Comparison of ENCODE assay signal across 16 cellular contexts in the genomic region with DNA sequence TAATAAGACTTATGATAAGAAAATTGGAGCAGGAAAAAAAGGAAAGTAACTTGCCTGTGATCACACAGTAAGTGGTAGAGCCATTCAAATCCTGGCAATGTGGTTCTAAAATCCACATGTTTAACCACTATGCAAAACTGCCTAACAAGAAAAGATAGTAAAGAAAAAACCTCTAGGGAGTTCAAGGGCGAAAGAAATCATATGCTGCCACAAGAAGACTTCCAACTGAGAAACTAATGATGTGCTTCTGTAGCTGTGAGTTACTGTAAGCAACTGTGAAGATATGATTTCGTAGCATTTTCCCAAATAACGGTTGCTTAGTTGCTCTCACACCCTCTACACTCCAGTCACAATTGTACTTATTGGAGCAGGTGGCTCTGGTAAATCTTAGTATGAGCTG.
"Had no signal": no experiment of that assay in that cellular context is flagged by ENCODE, and none has a peak within 500 bp of the region (broad histone marks: within the 10 kb centered on the region; RNA-seq: fewer than 3 reads in every experiment).

No MANE protein-coding gene starts in this region.

- DNase-seq: activated CD4-positive, alpha-beta memory T cell treated with anti-CD3 and anti-CD28 coated beads for 36 hours; activated naive CD4-positive, alpha-beta T cell; activated naive CD8-positive, alpha-beta T cell treated with anti-CD3 and anti-CD28 coated beads for 36 hours; amniotic stem cell; dermis blood vessel endothelial cell; effector memory CD8-positive, alpha-beta T cell; esophagus squamous epithelium; heart right ventricle; left lung; mammary epithelial cell; stimulated activated CD4-positive, alpha-beta T cell treated with anti-CD3 and anti-CD28 coated beads, Interleukin-12 subunit alpha, Interleukin-12 subunit beta, amount 100 ng/mL, for 4 hours; stimulated activated CD4-positive, alpha-beta T cell treated with anti-CD3 and anti-CD28 coated beads, Interleukin-1b, Interleukin-23, amount 100 ng/mL, for 48 hours; stimulated activated CD8-positive, alpha-beta memory T cell treated with anti-CD3 and anti-CD28 coated beads, Interleukin-4, amount 100 ng/mL, for 48 hours; stimulated activated naive CD4-positive, alpha-beta T cell; tibial artery; WERI-Rb-1 had no signal

- H3K36me3 ChIP-seq: esophagus squamous epithelium, heart right ventricle, left lung, tibial artery, WERI-Rb-1 had no signal

- H3K4me3 ChIP-seq: esophagus squamous epithelium, heart right ventricle, left lung, tibial artery had no signal

- H3K9me3 ChIP-seq: esophagus squamous epithelium, heart right ventricle, left lung, tibial artery had no signal

- H3K27me3 ChIP-seq: esophagus squamous epithelium, heart right ventricle, left lung, tibial artery had no signal

- H3K4me1 ChIP-seq: esophagus squamous epithelium, heart right ventricle, left lung, tibial artery had no signal

- H3K27ac ChIP-seq: esophagus squamous epithelium, heart right ventricle, left lung, tibial artery, WERI-Rb-1 had no signal

- ATAC-seq: effector memory CD8-positive, alpha-beta T cell; heart right ventricle; left lung had no signal
